ENCODE assay signal across 37 cellular contexts in genomic region chr13:50871405-50871804, GRCh38. TPM values are rescaled to one million over a fixed set of nuclear protein-coding genes. Genes with fewer than 3 reads are reported as not detected.
"Had no signal": no experiment of that assay in that cellular context is flagged by ENCODE, and none has a peak within 500 bp of the region (broad histone marks: within the 10 kb centered on the region; RNA-seq: fewer than 3 reads in every experiment).

No MANE protein-coding gene starts in this region.

- H3K27me3 ChIP-seq: adrenal gland, body of pancreas, brain microvascular endothelial cell, breast epithelium had no signal

- H3K27ac ChIP-seq: adrenal gland, body of pancreas, brain microvascular endothelial cell, breast epithelium, VCaP had no signal

- H3K4me3 ChIP-seq: adrenal gland, body of pancreas, breast epithelium had no signal

- H3K9me3 ChIP-seq: adrenal gland, body of pancreas, breast epithelium had no signal

- DNase-seq: activated B cell treated with CpG ODN at 0.5 μM for 24 hours; activated CD4-positive, alpha-beta memory T cell treated with anti-CD3 and anti-CD28 coated beads for 36 hours; activated CD4-positive, alpha-beta T cell treated with anti-CD3 and anti-CD28 coated beads for 4 hours; activated CD4-positive, alpha-beta T cell treated with anti-CD3 and anti-CD28 coated beads, Interleukin-2, amount 10 ng/mL, durations not matched to agents 24 days and 14 days; activated CD4-positive, alpha-beta T cell treated with anti-CD3 and anti-CD28 coated beads, Interleukin-2, amount 50 U/mL, for 1 hour; activated CD4-positive, alpha-beta T cell treated with anti-CD3 and anti-CD28 coated beads, Interleukin-2, amount 50 U/mL, for 4 hours; activated CD4-positive, CD25-positive, alpha-beta regulatory T cell treated with anti-CD3 and anti-CD28 coated beads, Interleukin-2, amount 50 U/mL, for 72 hours; activated CD8-positive, alpha-beta memory T cell treated with anti-CD3 and anti-CD28 coated beads, Interleukin-2, amount 50 U/mL, for 4 hours; activated CD8-positive, alpha-beta T cell treated with anti-CD3 and anti-CD28 coated beads for 36 hours; activated effector memory CD4-positive, alpha-beta T cell treated with anti-CD3 and anti-CD28 coated beads, Interleukin-2, amount 50 U/mL, for 16 hours; activated gamma-delta T cell treated with Interleukin-2 at 50 U/mL for 16 hours; activated naive CD4-positive, alpha-beta T cell; activated naive CD4-positive, alpha-beta T cell treated with anti-CD3 and anti-CD28 coated beads for 36 hours; activated naive CD4-positive, alpha-beta T cell treated with anti-CD3 and anti-CD28 coated beads, Interleukin-2, amount 50 U/mL, for 16 hours; activated naive CD8-positive, alpha-beta T cell treated with anti-CD3 and anti-CD28 coated beads for 36 hours; activated T-cell treated with anti-CD3 and anti-CD28 coated beads for 4 hours; activated T-cell treated with anti-CD3 and anti-CD28 coated beads, Interleukin-2, amount 50 U/mL, for 1 hour; activated T-cell treated with anti-CD3 and anti-CD28 coated beads, Interleukin-2, amount 50 U/mL, for 4 hours; activated T-cell treated with anti-CD3 and anti-CD28 coated beads, Interleukin-2, amount 50 U/mL, for 72 hours; adrenal gland; amniotic stem cell; aorta; body of pancreas; brain microvascular endothelial cell; central memory CD4-positive, alpha-beta T cell; T-helper 1 cell; T-helper 2 cell; T-helper 9 cell had no signal

- FAIRE-seq: astrocyte, TTC549 had no signal

- H3K4me1 ChIP-seq: adrenal gland, body of pancreas, breast epithelium had no signal

- ATAC-seq: activated CD8-positive, alpha-beta T cell treated with anti-CD3 and anti-CD28 coated beads for 36 hours; activated naive CD4-positive, alpha-beta T cell treated with anti-CD3 and anti-CD28 coated beads, Interleukin-2, amount 50 U/mL, for 72 hours; activated T-cell treated with anti-CD3 and anti-CD28 coated beads, Interleukin-2, amount 50 U/mL, for 4 hours; activated T-cell treated with anti-CD3 and anti-CD28 coated beads, Interleukin-2, amount 50 U/mL, for 72 hours; activated T-helper 17 cell treated with anti-CD3 and anti-CD28 coated beads, Interleukin-2, amount 50 U/mL, for 72 hours; body of pancreas had no signal

- H3K36me3 ChIP-seq: adrenal gland, brain microvascular endothelial cell, breast epithelium had no signal

RNA-seq across cellular contexts. Expression of gene DLEU7, which starts 27.9 kb away (rescaled TPM):
- total RNA-seq: activated B cell treated with CpG ODN at 0.5 μM for 24 hours; activated CD4-positive, alpha-beta memory T cell treated with anti-CD3 and anti-CD28 coated beads for 36 hours; activated CD4-positive, alpha-beta T cell treated with anti-CD3 and anti-CD28 coated beads, Interleukin-2, amount 10 ng/mL, durations not matched to agents 24 days and 14 days; activated CD8-positive, alpha-beta memory T cell treated with anti-CD3 and anti-CD28 coated beads for 36 hours; activated CD8-positive, alpha-beta T cell treated with anti-CD3 and anti-CD28 coated beads for 36 hours; activated naive CD4-positive, alpha-beta T cell treated with anti-CD3 and anti-CD28 coated beads for 36 hours; activated naive CD4-positive, alpha-beta T cell treated with anti-CD3 and anti-CD28 coated beads, Interleukin-2, amount 50 U/mL, for 72 hours; activated naive CD8-positive, alpha-beta T cell treated with anti-CD3 and anti-CD28 coated beads for 36 hours; activated T-cell treated with anti-CD3 and anti-CD28 coated beads, Interleukin-2, amount 50 U/mL, for 4 hours; activated T-cell treated with anti-CD3 and anti-CD28 coated beads, Interleukin-2, amount 50 U/mL, for 72 hours; activated T-helper 1 cell treated with anti-CD3 and anti-CD28 coated beads, Interleukin-12 subunit alpha, Interleukin-12 subunit beta, Interleukin-2, Interleukin-4 antibody, amounts not matched to agents 30 ng/mL and 10 ng/mL and 1 ng/mL, durations not matched to agents 14 hours and 24 hours and 36 hours; activated T-helper 17 cell treated with anti-CD3 and anti-CD28 coated beads, Interleukin-2, amount 50 U/mL, for 72 hours; body of pancreas; cardiac septum had no signal
